ENCODE assay signal across 14 cellular contexts in the genomic region with DNA sequence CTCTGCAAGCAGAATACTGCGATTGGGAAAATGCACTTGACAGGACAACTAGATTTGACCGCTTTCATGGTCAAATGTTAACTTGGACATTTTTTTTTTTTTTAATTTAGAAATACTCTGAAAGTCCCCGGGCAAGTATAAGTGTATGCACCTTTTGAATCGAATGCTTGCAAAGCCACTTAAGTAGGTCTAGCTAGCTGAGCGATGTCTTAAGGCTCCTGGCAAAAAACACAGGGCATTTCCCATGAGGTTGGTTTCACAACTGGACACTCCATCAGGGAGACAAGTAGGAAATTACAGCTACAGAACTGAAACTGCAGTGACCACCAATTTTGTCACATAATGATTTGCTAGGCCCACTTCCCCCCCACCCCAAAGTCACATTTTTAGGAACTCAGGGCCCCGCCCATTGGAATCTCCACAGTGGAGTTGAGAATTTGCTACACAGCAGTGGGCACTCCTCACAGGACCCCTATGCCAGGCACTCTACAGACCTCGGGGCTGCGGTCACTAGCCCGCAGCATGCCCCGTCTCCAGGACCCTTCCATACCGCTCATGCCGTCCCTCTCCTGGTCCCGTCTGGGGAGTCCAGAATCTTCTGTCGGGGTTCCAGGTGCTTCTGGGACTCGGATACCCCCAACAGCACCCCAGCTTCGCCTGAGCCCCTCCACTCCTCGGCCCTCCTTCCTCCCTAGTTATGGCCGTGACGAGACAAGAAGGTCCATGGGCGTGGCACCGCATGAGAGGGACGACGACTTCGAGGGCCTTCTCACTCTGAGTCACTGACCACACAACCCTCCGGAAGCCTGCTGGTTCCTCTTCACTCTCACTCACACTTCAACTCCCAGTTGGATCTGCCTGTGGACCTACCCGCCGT. TPM values are rescaled to one million over a fixed set of nuclear protein-coding genes. Genes with fewer than 3 reads are reported as not detected.
DNase-seq lines count a peak whose midpoint lies in the region; ATAC-seq, FAIRE-seq and TF ChIP-seq lines count a peak whose summit lies in the region.
"Not testable (repeated sequence)": the region's sequence is repeated elsewhere in the genome, so short reads cannot be mapped to it uniquely, and the experiment has no call there.
"Had no signal": no experiment of that assay in that cellular context is flagged by ENCODE, and none has a peak within 500 bp of the region (broad histone marks: within the 10 kb centered on the region; RNA-seq: fewer than 3 reads in every experiment).

No MANE protein-coding gene starts in this region.

- no CpG with 5 or more reads among the region's 27 CpGs for WGBS in A549 (ENCODE audit: missing lambda C conversion rate)
- WGBS in K562 (ENCODE audit: insufficient coverage, low coverage, missing lambda C conversion rate) = no CpG with 5 or more reads among the region's 27 CpGs
- WGBS in lung, 2 donors = no CpG with 5 or more reads among the region's 27 CpGs
- no CpG with 5 or more reads among the region's 27 CpGs for WGBS in aorta, 2 donors

- not testable (repeated sequence) for H3K4me3 ChIP-seq in A549; K562; left lung; lung; aorta (ENCODE audit: low read length in 2 of 2)

- POLR2A ChIA-PET in A549 (lab: Yijun Ruan, JAX); K562 (lab: Yijun Ruan, JAX): not testable (repeated sequence)

- H3K4me2 ChIP-seq in A549; K562 (ENCODE audit: insufficient read depth, low read length): not testable (repeated sequence)

- in situ Hi-C loops in K562 (cut with MboI) = not testable (repeated sequence)

- not testable (repeated sequence) for DNase-seq in A549 (ENCODE audit: low read depth in 1 of 2, low spot score in 1 of 2); K562 (ENCODE audit: extremely low read depth in 1 of 4, low spot score in 3 of 4); left lung; lung (ENCODE audit: low spot score); sciatic nerve (ENCODE audit: low spot score); aorta

- not testable (repeated sequence) for TF ChIP-seq RAD21 in A549 (conservative IDR thresholded peaks at IDR 0.05 in 1 of 2, IDR thresholded peaks at IDR 0.05 in 1 of 2); K562 (CRISPR knock-in tag; conservative IDR thresholded peaks at IDR 0.05 in 1 of 2, IDR thresholded peaks at IDR 0.05 in 1 of 2)

- not testable (repeated sequence) for H4K20me1 ChIP-seq in K562 (replicated peaks; ENCODE audit: control insufficient read depth, insufficient read depth, low read length)

- TF ChIP-seq EP300 in A549 (IDR thresholded peaks at IDR 0.05); K562 (IDR thresholded peaks at IDR 0.05; ENCODE audit: low read length): not testable (repeated sequence)

- not testable (repeated sequence) for TF ChIP-seq CTCF in A549 (IDR thresholded peaks at IDR 0.05); K562 (IDR thresholded peaks at IDR 0.05 in 2 of 3, conservative IDR thresholded peaks at IDR 0.05 in 1 of 3; ENCODE audit: insufficient read depth in 2 of 3, low read depth in 1 of 3, low read length in 3 of 3); left lung (IDR thresholded peaks at IDR 0.05); lung (IDR thresholded peaks at IDR 0.05; ENCODE audit: control extremely low read depth, extremely low read depth)

- not testable (repeated sequence) for FAIRE-seq in A549 (lab: Jason Lieb, UNC); K562 (lab: Jason Lieb, UNC)

- intact Hi-C loops in K562 (cut with micrococcal nuclease); left lung (cut with DNase I); sciatic nerve (cut with DNase I); aorta (cut with DNase I): not testable (repeated sequence)

- H3K36me3 ChIP-seq in K562 (ENCODE audit: control insufficient read depth, insufficient read depth, low read length); left lung; lung (ENCODE audit: control insufficient read depth in 2 of 2, insufficient read depth in 2 of 2, low read length in 2 of 2); aorta (ENCODE audit: control insufficient read depth in 1 of 2, insufficient read depth in 2 of 2, low read length in 1 of 2): not testable (repeated sequence)

- not testable (repeated sequence) for H3K9ac ChIP-seq in K562 (ENCODE audit: insufficient read depth in 1 of 2, low read depth in 2 of 2, low read length in 2 of 2)

- not testable (repeated sequence) for H3K27ac ChIP-seq in A549; K562 (ENCODE audit: extremely low read depth, low read depth, low read length); left lung; lung (ENCODE audit: low read depth in 1 of 2, low read length in 1 of 2); aorta (ENCODE audit: low read depth in 1 of 2, low read length in 2 of 2)

- not testable (repeated sequence) for H3K9me3 ChIP-seq in A549; K562 (replicated peaks; ENCODE audit: control insufficient read depth, insufficient read depth, low read depth, low read length); left lung; lung (ENCODE audit: control insufficient read depth in 2 of 2, insufficient read depth in 1 of 2, low read length in 1 of 2); aorta (ENCODE audit: control insufficient read depth, low read length)

- TF ChIP-seq POLR2A in A549 (IDR thresholded peaks at IDR 0.05; ENCODE audit: low read length); K562 (conservative IDR thresholded peaks at IDR 0.05): not testable (repeated sequence)

- CTCF ChIA-PET in A549 (lab: Yijun Ruan, JAX); K562 (lab: Yijun Ruan, JAX; ENCODE audit: low intra/inter-chr PET ratio): not testable (repeated sequence)

- BruUV-seq in K562 (replicated peaks; lab: Mats Ljungman, UMichigan) = TSS peak; percentile 45

- not testable (repeated sequence) for H3K4me1 ChIP-seq in A549; K562 (replicated peaks in 1 of 2; ENCODE audit: control insufficient read depth in 2 of 2, insufficient read depth in 2 of 2, low read length in 2 of 2); left lung; lung (ENCODE audit: control insufficient read depth in 2 of 2, insufficient read depth in 2 of 2, low read length in 2 of 2); aorta (ENCODE audit: control insufficient read depth in 1 of 2, insufficient read depth in 2 of 2, low read length in 2 of 2)

- not testable (repeated sequence) for H2AFZ ChIP-seq in K562 (ENCODE audit: low read depth, low read length)

- not testable (repeated sequence) for H3K9me1 ChIP-seq in K562 (ENCODE audit: control insufficient read depth, insufficient read depth, low read length)

- H3K27me3 ChIP-seq in K562 (ENCODE audit: control insufficient read depth in 2 of 2, insufficient read depth in 2 of 2, low read length in 2 of 2); left lung; lung (ENCODE audit: control insufficient read depth, insufficient read depth); aorta (ENCODE audit: control insufficient read depth in 1 of 2, insufficient read depth in 2 of 2, low read length in 1 of 2): not testable (repeated sequence)

- H3K79me2 ChIP-seq in K562 (ENCODE audit: control insufficient read depth, insufficient read depth, low read length) = not testable (repeated sequence)

- ATAC-seq in A549 (peak; percentile 77 to 80), K562 (peak; percentile 90), left lung (peak; percentile 83), lung (ENCODE audit: insufficient read depth, low FRiP score) (peak; percentile 39), sciatic nerve (peak; percentile 30), aorta (ENCODE audit: low FRiP score) (peak; percentile 14)

RNA-seq across cellular contexts. Expression of gene XAGE1B, which starts 0.5 kb away (rescaled TPM):
- polyA plus RNA-seq in A549 (2011; rRNA removed) (41.7 and 54.6 TPM in 2 replicates), A549 (2017; fragmentation: RNase III; extraction: RNeasy Plus Mini Kit Qiagen cat#74134 plus additional on column Dnase treatment) (179 to 216 TPM (median 194 TPM) in 3 replicates), K562 (2011; rRNA removed) (6.1 and 48.6 TPM in 2 replicates), K562 (2014; fragmentation: Illumina TruSeq; extraction: Trizol) (87.4 and 382 TPM in 2 replicates), K562 (2014; fragmentation: Nextera tagmentation; extraction: Ambion mirVana) (100 to 1,000 TPM; 103 to 128 TPM), K562 (2014; rRNA removed) (105 and 232 TPM in 2 replicates), lung (1 to 10 TPM; 4.3 to 9.0 TPM), aorta (not detected)
- polyA plus RNA-seq in A549 (2012; cell fraction: cytosol; rRNA removed) = 92.3 and 136 TPM in 2 replicates
- 35.0 and 47.7 TPM in 2 replicates for polyA plus RNA-seq in A549 (2012; cell fraction: nucleus; rRNA removed)
- 20.1 and 24.8 TPM in 2 replicates for polyA minus RNA-seq in A549 (2011; rRNA and poly(A)+ RNA removed)
- total RNA-seq in K562 (2011; cell fraction: chromatin; rRNA removed; ENCODE audit: low replicate concordance) = 3.1 and 5.0 TPM in 2 replicates
- 13.3 and 16.0 TPM in 2 replicates for total RNA-seq in K562 (2011; cell fraction: nucleolus; rRNA removed)
- total RNA-seq in K562 (2011; cell fraction: nucleoplasm; rRNA removed) = 15.1 and 23.1 TPM in 2 replicates
- total RNA-seq in K562 (2014; rRNA removed) (373 and 377 TPM in 2 replicates), K562 (2014; rRNA removed; fragmentation: Illumina TruSeq; extraction: Trizol) (149 and 222 TPM in 2 replicates), K562 (2015; rRNA removed; fragmentation: Illumina TruSeq; extraction: Trizol) (3.1 and 134 TPM in 2 replicates), K562 (2021) (88.3 and 105 TPM in 2 replicates), left lung (under 1 TPM in 1 of 2 donors, not detected in 1; 0.68 TPM), lung (1 to 10 TPM in 1 of 2 donors, under 1 TPM in 1; 0.58 to 1.5 TPM), sciatic nerve (not detected), aorta (not detected)
- polyA plus RNA-seq in K562 (2011; cell fraction: cytosol; rRNA removed) = 6.1 and 83.2 TPM in 2 replicates
- polyA plus RNA-seq in K562 (2011; cell fraction: nucleus; rRNA removed) = 1.5 and 10.5 TPM in 2 replicates
- 88.9 and 141 TPM in 2 replicates for polyA plus RNA-seq in K562 (2012)
- 4.2 and 6.8 TPM in 2 replicates for polyA minus RNA-seq in K562 (2011; rRNA and poly(A)+ RNA removed)
- polyA minus RNA-seq in K562 (2011; cell fraction: cytosol; rRNA and poly(A)+ RNA removed) = 33.5 TPM in 1 of 2 replicates, not detected in the other
- polyA minus RNA-seq in K562 (2011; cell fraction: nucleus; rRNA and poly(A)+ RNA removed) = 2.2 and 4.7 TPM in 2 replicates
- total RNA-seq: CD4-positive, alpha-beta memory T cell; CD4-positive, CD25-positive, alpha-beta regulatory T cell; CD8-positive, alpha-beta memory T cell; G401; GM12878 had no signal
- polyA plus RNA-seq: AG04450; CD14-positive monocyte; CD4-positive, alpha-beta memory T cell; CD4-positive, CD25-positive, alpha-beta regulatory T cell; CD8-positive, alpha-beta memory T cell; GM12878 had no signal

RNA-seq across cellular contexts. Expression of gene XAGE1A, which starts 20.7 kb away (rescaled TPM):
- polyA plus RNA-seq in A549 (2011; rRNA removed) (82.9 and 111 TPM in 2 replicates), A549 (2017; fragmentation: RNase III; extraction: RNeasy Plus Mini Kit Qiagen cat#74134 plus additional on column Dnase treatment) (8.3 to 18.1 TPM (median 13.3 TPM) in 3 replicates), K562 (2011; rRNA removed) (6.0 and 147 TPM in 2 replicates), K562 (2014; fragmentation: Illumina TruSeq; extraction: Trizol) (291 and 401 TPM in 2 replicates), K562 (2014; fragmentation: Nextera tagmentation; extraction: Ambion mirVana) (100 to 1,000 TPM; 672 to 715 TPM), K562 (2014; rRNA removed) (227 and 444 TPM in 2 replicates), lung (1 to 10 TPM in 1 of 2 donors, under 1 TPM in 1; 0.81 to 3.1 TPM), aorta (not detected)
- 86.4 and 91.7 TPM in 2 replicates for polyA plus RNA-seq in A549 (2012; cell fraction: cytosol; rRNA removed)
- polyA plus RNA-seq in A549 (2012; cell fraction: nucleus; rRNA removed) = 7.0 and 30.2 TPM in 2 replicates
- polyA minus RNA-seq in A549 (2011; rRNA and poly(A)+ RNA removed) = 7.9 and 11.4 TPM in 2 replicates
- 6.8 and 15.9 TPM in 2 replicates for total RNA-seq in K562 (2011; cell fraction: chromatin; rRNA removed; ENCODE audit: low replicate concordance)
- total RNA-seq in K562 (2011; cell fraction: nucleolus; rRNA removed) = 1.8 and 6.4 TPM in 2 replicates
- total RNA-seq in K562 (2011; cell fraction: nucleoplasm; rRNA removed) = 6.9 and 7.8 TPM in 2 replicates
- total RNA-seq in K562 (2014; rRNA removed) (21.1 TPM in 1 of 2 replicates, not detected in the other), K562 (2014; rRNA removed; fragmentation: Illumina TruSeq; extraction: Trizol) (306 and 391 TPM in 2 replicates), K562 (2015; rRNA removed; fragmentation: Illumina TruSeq; extraction: Trizol) (404 and 557 TPM in 2 replicates), K562 (2021) (58.9 and 59.0 TPM in 2 replicates), left lung (not detected), lung (under 1 TPM in 1 of 2 donors, not detected in 1; 0.58 TPM), sciatic nerve (not detected), aorta (not detected)
- polyA plus RNA-seq in K562 (2011; cell fraction: cytosol; rRNA removed) = 11.4 and 81.3 TPM in 2 replicates
- 4.7 and 34.6 TPM in 2 replicates for polyA plus RNA-seq in K562 (2011; cell fraction: nucleus; rRNA removed)
- 104 and 397 TPM in 2 replicates for polyA plus RNA-seq in K562 (2012)
- polyA minus RNA-seq in K562 (2011; rRNA and poly(A)+ RNA removed) = 3.2 and 73.3 TPM in 2 replicates
- 4.2 TPM in 1 of 2 replicates, not detected in the other for polyA minus RNA-seq in K562 (2011; cell fraction: cytosol; rRNA and poly(A)+ RNA removed)
- 1.2 and 8.3 TPM in 2 replicates for polyA minus RNA-seq in K562 (2011; cell fraction: nucleus; rRNA and poly(A)+ RNA removed)
- total RNA-seq: A172; CD4-positive, alpha-beta memory T cell; CD4-positive, CD25-positive, alpha-beta regulatory T cell; CD8-positive, alpha-beta memory T cell; G401; GM12878 had no signal
- polyA plus RNA-seq: AG04450; CD14-positive monocyte; CD4-positive, alpha-beta memory T cell; CD4-positive, CD25-positive, alpha-beta regulatory T cell; CD8-positive, alpha-beta memory T cell; GM12878 had no signal

Comparison
In these comparisons a context has a peak if more than half of its experiments do, and no peak if none do; other contexts are left out.
1. ATAC-seq: peak in every context shown above with its lines; median percentile 90 in K562; 83 in left lung; 78 in A549; 39 in lung; 30 in sciatic nerve; 14 in aorta.